2 cellular contexts compared by ENCODE assay signal in genomic region chr22:25182131-25183110, GRCh38.
A peak's percentile ranks its signal among the peaks of the same experiment; 100 is the strongest.
TF ChIP-seq lines count a peak whose summit lies in the region.

No MANE protein-coding gene starts in this region.

TF ChIP-seq in HEK293, 187 proteins besides CTCF, POLR2A, EP300 and RAD21:
- TF ChIP-seq ZNF398 (tag by site-specific recombination; IDR thresholded peaks at IDR 0.05) (no peak), PRDM1 (tag by site-specific recombination; IDR thresholded peaks at IDR 0.05) (peak; percentile 88), PRDM6 (tag by site-specific recombination; IDR thresholded peaks at IDR 0.05) (no peak), ZNF366 (tag by site-specific recombination; conservative IDR thresholded peaks at IDR 0.05) (peak; percentile 94)

TF ChIP-seq in HepG2, 621 proteins besides CTCF, POLR2A, EP300 and RAD21 (continues in another document):
- TF ChIP-seq HOXA5 (CRISPR knock-in tag; IDR thresholded peaks at IDR 0.05) (no peak), PITX1 (CRISPR knock-in tag; IDR thresholded peaks at IDR 0.05) (no peak), NR3C1 (CRISPR knock-in tag; IDR thresholded peaks at IDR 0.05) (no peak), SYNCRIP (IDR thresholded peaks at IDR 0.05; ENCODE audit: insufficient read depth, low read depth, low read length) (no peak), ZFP36 (IDR thresholded peaks at IDR 0.05; ENCODE audit: borderline replicate concordance, low read depth, low read length, partially characterized antibody) (no peak), ZNF7 (CRISPR knock-in tag; IDR thresholded peaks at IDR 0.05) (no peak), ZNF629 (CRISPR knock-in tag; conservative IDR thresholded peaks at IDR 0.05) (peak; percentile 93), RXRB (CRISPR knock-in tag; IDR thresholded peaks at IDR 0.05; ENCODE audit: borderline replicate concordance) (no peak), ZNF335 (CRISPR knock-in tag; IDR thresholded peaks at IDR 0.05) (no peak), TBX2 (CRISPR knock-in tag; IDR thresholded peaks at IDR 0.05; ENCODE audit: borderline replicate concordance) (no peak), ZKSCAN8 (CRISPR knock-in tag; IDR thresholded peaks at IDR 0.05; ENCODE audit: borderline replicate concordance) (no peak), ZNF263 (CRISPR knock-in tag; IDR thresholded peaks at IDR 0.05) (peak; percentile 52; the same call in 1 of the 2 replicates), MYPOP (CRISPR knock-in tag; IDR thresholded peaks at IDR 0.05) (no peak), CREM (IDR thresholded peaks at IDR 0.05) (no peak), CREM (CRISPR knock-in tag; IDR thresholded peaks at IDR 0.05) (no peak), ATF4 (CRISPR knock-in tag; IDR thresholded peaks at IDR 0.05) (no peak), ZNF407 (CRISPR knock-in tag; IDR thresholded peaks at IDR 0.05; ENCODE audit: not compliant biosample characterization) (no peak), NPAS2 (CRISPR knock-in tag; IDR thresholded peaks at IDR 0.05; ENCODE audit: borderline replicate concordance) (no peak), ZNF766 (CRISPR knock-in tag; IDR thresholded peaks at IDR 0.05; ENCODE audit: borderline replicate concordance) (no peak), RERE (CRISPR knock-in tag; IDR thresholded peaks at IDR 0.05; ENCODE audit: low read depth) (no peak), GATAD2A (CRISPR knock-in tag; IDR thresholded peaks at IDR 0.05) (no peak), TEAD2 (CRISPR knock-in tag; IDR thresholded peaks at IDR 0.05) (no peak), MAFF (IDR thresholded peaks at IDR 0.05; ENCODE audit: low read depth, low read length) (no peak), FOXA3 (CRISPR knock-in tag; IDR thresholded peaks at IDR 0.05) (no peak), ZBTB2 (CRISPR knock-in tag; IDR thresholded peaks at IDR 0.05; ENCODE audit: low read depth) (no peak), ZNF749 (CRISPR knock-in tag; IDR thresholded peaks at IDR 0.05; ENCODE audit: borderline replicate concordance) (no peak), RARA (CRISPR knock-in tag; IDR thresholded peaks at IDR 0.05) (no peak), ZBTB38 (CRISPR knock-in tag; IDR thresholded peaks at IDR 0.05) (no peak), RXRA (CRISPR knock-in tag; IDR thresholded peaks at IDR 0.05) (no peak), ZNF512 (CRISPR knock-in tag; IDR thresholded peaks at IDR 0.05) (no peak), CEBPB (IDR thresholded peaks at IDR 0.05; ENCODE audit: borderline replicate concordance, low read depth, low read length) (peak; percentile 58; the same call in 1 of the 2 replicates), ZNF816 (CRISPR knock-in tag; IDR thresholded peaks at IDR 0.05; ENCODE audit: borderline replicate concordance) (no peak), CBFB (CRISPR knock-in tag; IDR thresholded peaks at IDR 0.05) (no peak), ZNF484 (CRISPR knock-in tag; IDR thresholded peaks at IDR 0.05; ENCODE audit: borderline replicate concordance, low read depth) (no peak), NFYC (CRISPR knock-in tag; IDR thresholded peaks at IDR 0.05) (no peak), NONO (IDR thresholded peaks at IDR 0.05) (no peak), NONO (CRISPR knock-in tag; conservative IDR thresholded peaks at IDR 0.05) (no peak), ZNF256 (CRISPR knock-in tag; conservative IDR thresholded peaks at IDR 0.05) (0 out of 2 replicates have a peak, but pooled peaks have one; percentile 25), NRL (CRISPR knock-in tag; IDR thresholded peaks at IDR 0.05; ENCODE audit: borderline replicate concordance) (no peak), ZMYM3 (CRISPR knock-in tag; IDR thresholded peaks at IDR 0.05) (peak; percentile 57; the same call in 1 of the 2 replicates), ZBTB43 (CRISPR knock-in tag; conservative IDR thresholded peaks at IDR 0.05) (no peak)
